ENCODE assay signal across 8 cellular contexts in the genomic region with DNA sequence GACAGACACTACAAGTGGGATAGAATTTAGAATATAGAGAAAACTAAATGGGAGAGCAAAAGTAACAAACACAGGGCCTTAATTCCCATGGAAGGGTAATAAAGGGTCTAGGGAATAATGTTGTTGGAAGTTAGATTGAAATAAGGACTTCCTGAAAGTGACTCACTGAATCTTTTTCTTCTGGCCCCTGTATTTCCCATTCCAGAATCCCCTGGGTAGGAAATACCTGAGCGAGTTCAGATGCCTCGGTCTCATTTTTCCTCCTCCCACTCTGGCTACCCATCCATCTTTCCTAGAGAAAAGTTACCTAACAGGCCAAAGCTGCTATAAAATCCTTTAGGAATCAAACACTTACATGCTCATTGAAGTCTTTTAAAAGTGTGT. TPM values are rescaled to one million over a fixed set of nuclear protein-coding genes. Genes with fewer than 3 reads are reported as not detected.
DNase-seq lines count a peak whose midpoint lies in the region; ATAC-seq lines count a peak whose summit lies in the region.

No MANE protein-coding gene starts in this region.

- POLR2A ChIA-PET in activated naive CD8-positive, alpha-beta T cell treated with anti-CD3 and anti-CD28 coated beads, Interleukin-2, amount 10 ng/mL, durations not matched to agents 7 days and 5 days (lab: Charles Lee): interaction anchor here (1.5 to 2.8 kb wide), 6 partner anchors 13 to 78 kb away, joined by 3 to 30 read pairs (median 16); no protein-coding TSS in a partner anchor

- H3K27me3 Mint-ChIP-seq in T-helper 2 cell treated with Interferon-gamma antibody and Interleukin-4, amounts not matched to agents 5 μg/mL and 100 μg/mL, for 36 hours (ENCODE audit: low read depth): no peaks in the 10 kb centered on the region
- no peaks in the 10 kb centered on the region for H3K27me3 Mint-ChIP-seq in activated naive CD8-positive, alpha-beta T cell treated with anti-CD3 and anti-CD28 coated beads, Interleukin-2, amount 10 ng/mL, durations not matched to agents 7 days and 5 days

- no peaks in the 10 kb centered on the region for H3K9me3 Mint-ChIP-seq in T-helper 2 cell treated with Interferon-gamma antibody and Interleukin-4, amounts not matched to agents 5 μg/mL and 100 μg/mL, for 36 hours
- H3K9me3 Mint-ChIP-seq in activated naive CD8-positive, alpha-beta T cell treated with anti-CD3 and anti-CD28 coated beads, Interleukin-2, amount 10 ng/mL, durations not matched to agents 7 days and 5 days: no peaks in the 10 kb centered on the region

- peak overlapping the region; percentile 78 for H3K4me3 Mint-ChIP-seq in T-helper 2 cell treated with Interferon-gamma antibody and Interleukin-4, amounts not matched to agents 5 μg/mL and 100 μg/mL, for 36 hours
- H3K4me3 Mint-ChIP-seq in activated naive CD8-positive, alpha-beta T cell treated with anti-CD3 and anti-CD28 coated beads, Interleukin-2, amount 10 ng/mL, durations not matched to agents 7 days and 5 days: peak overlapping the region; percentile 78

- H3K27ac ChIP-seq in layer of hippocampus (ENCODE audit: low read depth, low read length) (peak overlapping the region; percentile 99), substantia nigra (ENCODE audit: low read depth, low read length, poor library complexity, severe bottlenecking) (peak overlapping the region; percentile 98)

- peak overlapping the region; percentile 96 for H3K27ac Mint-ChIP-seq in T-helper 2 cell treated with Interferon-gamma antibody and Interleukin-4, amounts not matched to agents 5 μg/mL and 100 μg/mL, for 36 hours
- H3K27ac Mint-ChIP-seq in activated naive CD8-positive, alpha-beta T cell treated with anti-CD3 and anti-CD28 coated beads, Interleukin-2, amount 10 ng/mL, durations not matched to agents 7 days and 5 days: peak overlapping the region; percentile 95

- DNase-seq in T-helper 2 cell treated with Interferon-gamma antibody and Interleukin-4, amounts not matched to agents 5 μg/mL and 100 μg/mL, for 36 hours (ENCODE audit: low spot score): no peak
- DNase-seq in T-helper 2 cell (no peak), substantia nigra (lab: John Stamatoyannopoulos, UW) (no peak), NCI-H1417 (lab: John Stamatoyannopoulos, UW) (no peak), islet precursor cell (no peak)
- no peak for DNase-seq in activated naive CD8-positive, alpha-beta T cell treated with anti-CD3 and anti-CD28 coated beads, Interleukin-2, amount 10 ng/mL, durations not matched to agents 7 days and 5 days

- H3K36me3 Mint-ChIP-seq in T-helper 2 cell treated with Interferon-gamma antibody and Interleukin-4, amounts not matched to agents 5 μg/mL and 100 μg/mL, for 36 hours (ENCODE audit: low read depth): no peaks in the 10 kb centered on the region
- peaks cover 5% of the 10 kb centered on the region for H3K36me3 Mint-ChIP-seq in activated naive CD8-positive, alpha-beta T cell treated with anti-CD3 and anti-CD28 coated beads, Interleukin-2, amount 10 ng/mL, durations not matched to agents 7 days and 5 days

- H3K27me3 ChIP-seq in layer of hippocampus (ENCODE audit: control insufficient read depth, insufficient read depth, low read length): no peaks in the 10 kb centered on the region

- ATAC-seq in activated naive CD8-positive, alpha-beta T cell treated with anti-CD3 and anti-CD28 coated beads, Interleukin-2, amount 10 ng/mL, durations not matched to agents 7 days and 5 days (ENCODE audit: low read depth): no peak
- no peak for ATAC-seq in activated CD4-positive, CD25-positive, alpha-beta regulatory T cell treated with anti-CD3 and anti-CD28 coated beads, Interleukin-2, amount 50 U/mL, for 24 hours

- peaks cover 61% of the 10 kb centered on the region for H3K4me1 Mint-ChIP-seq in T-helper 2 cell treated with Interferon-gamma antibody and Interleukin-4, amounts not matched to agents 5 μg/mL and 100 μg/mL, for 36 hours (ENCODE audit: low read depth)
- H3K4me1 Mint-ChIP-seq in activated naive CD8-positive, alpha-beta T cell treated with anti-CD3 and anti-CD28 coated beads, Interleukin-2, amount 10 ng/mL, durations not matched to agents 7 days and 5 days: peaks cover 57% of the 10 kb centered on the region

RNA-seq across cellular contexts. Expression of a gene that starts 3.1 kb away (rescaled TPM):
- total RNA-seq in activated naive CD8-positive, alpha-beta T cell treated with anti-CD3 and anti-CD28 coated beads, Interleukin-2, amount 10 ng/mL, durations not matched to agents 7 days and 5 days: 10 to 100 TPM; 52.4 to 54.4 TPM
